Comparison of ENCODE assay signal across 8 cellular contexts in genomic region chr12:48681738-48682532, GRCh38. TPM values are rescaled to one million over a fixed set of nuclear protein-coding genes. Genes with fewer than 3 reads are reported as not detected.
DNase-seq lines count a peak whose midpoint lies in the region; ATAC-seq and TF ChIP-seq lines count a peak whose summit lies in the region.

KANSL2 (minus strand) TSS chr12:48682238; CDS start chr12:48681632, 606 bp downstream.

- POLR2A ChIA-PET in CD8-positive, alpha-beta T cell (lab: Charles Lee) = interaction anchor here (0.6 to 3.3 kb wide), 18 partner anchors 9 to 854 kb away, joined by 3 to 29 read pairs (median 4); partner anchors contain the start of genes CCNT1, RND1 and TUBA1B

- no peaks in the 10 kb centered on the region for H3K27me3 ChIP-seq in CD8-positive, alpha-beta T cell (ENCODE audit: insufficient read depth, low read length)
- H3K27me3 ChIP-seq in ectodermal cell (ENCODE audit: control insufficient read depth, insufficient read depth, low read length, poor library complexity, severe bottlenecking) (peaks cover 7% of the 10 kb centered on the region), lower lobe of right lung (ENCODE audit: low read depth) (no peaks in the 10 kb centered on the region)

- intact Hi-C loops in CD8-positive, alpha-beta T cell (cut with DNase I, micrococcal nuclease) = loop anchor here (1.0 to 10.0 kb wide), 5 partner anchors 34 to 575 kb away; partner anchors contain the start of genes CCNT1 (in 2 of the 2), PRKAG1 (in 1 of the 2) and SENP1 (in 1 of the 2)
- intact Hi-C loops in lower lobe of right lung (cut with DNase I) = no loop called here

- H3K9me3 Mint-ChIP-seq in CD8-positive, alpha-beta T cell = no peaks in the 10 kb centered on the region

- H3K27me3 Mint-ChIP-seq in CD8-positive, alpha-beta T cell (ENCODE audit: low read depth) = no peaks in the 10 kb centered on the region

- H3K4me3 Mint-ChIP-seq in CD8-positive, alpha-beta T cell = peak within 1 kb of the TSS; percentile 95

- ATAC-seq in CD8-positive, alpha-beta T cell = peak; percentile 94
- ATAC-seq in GM19467 (IDR thresholded peaks at IDR 0.05; ENCODE audit: unreplicated experiment) (peak; percentile 98), lower lobe of right lung (peak; percentile 99 to 100)

- H3K4me1 ChIP-seq in CD8-positive, alpha-beta T cell (ENCODE audit: insufficient read depth, low read length) = peaks cover 45% of the 10 kb centered on the region
- peaks cover 19% of the 10 kb centered on the region for H3K4me1 ChIP-seq in ectodermal cell (ENCODE audit: control insufficient read depth, insufficient read depth, low read length)
- H3K4me1 ChIP-seq in lower lobe of right lung = peaks cover 44% of the 10 kb centered on the region

- 0 to 1% methylated on average over 63 of the region's 63 CpGs for WGBS in ectodermal cell, 2 experiments

- CTCF ChIA-PET in CD8-positive, alpha-beta T cell (lab: Charles Lee) = no interaction called here

- H3K4me3 ChIP-seq in CD8-positive, alpha-beta T cell (ENCODE audit: low read depth, low read length) = peak within 1 kb of the TSS; percentile 91
- H3K4me3 ChIP-seq in ectodermal cell (ENCODE audit: insufficient read depth, low read depth, low read length) (peak within 1 kb of the TSS; percentile 94), lower lobe of right lung (peak within 1 kb of the TSS; percentile 81)

- peak; percentile 93 to 99 (median 95) for DNase-seq in CD8-positive, alpha-beta T cell
- DNase-seq in HS-27A (ENCODE audit: low read depth) (peak; percentile 90), NK-92 (lab: John Stamatoyannopoulos, UW; ENCODE audit: unreplicated experiment) (peak; percentile 87), lower lobe of right lung (peak; percentile 99)
- peak; percentile 93 to 94 for DNase-seq in activated CD8-positive, alpha-beta memory T cell treated with anti-CD3 and anti-CD28 coated beads for 1 hour (ENCODE audit: extremely low read depth in 1 of 2, low read depth in 1 of 2)
- DNase-seq in stimulated activated CD4-positive, alpha-beta T cell treated with anti-CD3 and anti-CD28 coated beads, TNF-alpha, amount 100 ng/mL, for 24 hours (ENCODE audit: low read depth in 3 of 3) = peak; percentile 93 to 98 (median 97)

- no peaks in the 10 kb centered on the region for H3K9me3 ChIP-seq in CD8-positive, alpha-beta T cell (ENCODE audit: low read length)
- H3K9me3 ChIP-seq in ectodermal cell (ENCODE audit: control insufficient read depth, low read length) = no peaks in the 10 kb centered on the region
- no peaks in the 10 kb centered on the region for H3K9me3 ChIP-seq in lower lobe of right lung

- H3K36me3 Mint-ChIP-seq in CD8-positive, alpha-beta T cell = peaks cover 46% of the 10 kb centered on the region

- peak within 1 kb of the TSS; percentile 98 for H3K27ac Mint-ChIP-seq in CD8-positive, alpha-beta T cell

- peaks cover 49% of the 10 kb centered on the region for H3K4me1 Mint-ChIP-seq in CD8-positive, alpha-beta T cell (ENCODE audit: low read depth)

- no peak for TF ChIP-seq CTCF in CD8-positive, alpha-beta T cell (IDR thresholded peaks at IDR 0.05)
- TF ChIP-seq CTCF in lower lobe of right lung (IDR thresholded peaks at IDR 0.05) = no peak

- H3K27ac ChIP-seq in CD8-positive, alpha-beta T cell (ENCODE audit: low read depth, low read length) = peak within 1 kb of the TSS; percentile 90
- H3K27ac ChIP-seq in ectodermal cell (ENCODE audit: insufficient read depth, low read depth, low read length, poor library complexity, severe bottlenecking) = peak within 1 kb of the TSS; percentile 85
- H3K27ac ChIP-seq in lower lobe of right lung = peak within 1 kb of the TSS; percentile 96

- H3K36me3 ChIP-seq in CD8-positive, alpha-beta T cell (ENCODE audit: insufficient read depth, low read length) = peaks cover 10% of the 10 kb centered on the region
- H3K36me3 ChIP-seq in ectodermal cell (ENCODE audit: control insufficient read depth, insufficient read depth, low read length) (peaks cover 10% of the 10 kb centered on the region), lower lobe of right lung (peaks cover 33% of the 10 kb centered on the region)

RNA-seq across cellular contexts. Expression of gene KANSL2, which starts in this region (rescaled TPM):
- total RNA-seq in CD8-positive, alpha-beta T cell = 100 to 1,000 TPM; 175 to 179 TPM
- 55.7 TPM for polyA plus RNA-seq in ectodermal cell (2013, experiment 1 of 4)
- 55.4 TPM for polyA plus RNA-seq in ectodermal cell (2013, experiment 2 of 4)
- 54.5 TPM for polyA plus RNA-seq in ectodermal cell (2013, experiment 3 of 4)
- 54.4 TPM for polyA plus RNA-seq in ectodermal cell (2013, experiment 4 of 4)
- total RNA-seq in lower lobe of right lung = 38.3 TPM

Comparison
In these comparisons a context has a peak if more than half of its experiments do, and no peak if none do; other contexts are left out.
1. Peak in every context shown above with its lines: DNase-seq, ATAC-seq, H3K4me3 ChIP-seq and H3K27ac ChIP-seq.